ENCODE assay signal across 21 cellular contexts in the genomic region with DNA sequence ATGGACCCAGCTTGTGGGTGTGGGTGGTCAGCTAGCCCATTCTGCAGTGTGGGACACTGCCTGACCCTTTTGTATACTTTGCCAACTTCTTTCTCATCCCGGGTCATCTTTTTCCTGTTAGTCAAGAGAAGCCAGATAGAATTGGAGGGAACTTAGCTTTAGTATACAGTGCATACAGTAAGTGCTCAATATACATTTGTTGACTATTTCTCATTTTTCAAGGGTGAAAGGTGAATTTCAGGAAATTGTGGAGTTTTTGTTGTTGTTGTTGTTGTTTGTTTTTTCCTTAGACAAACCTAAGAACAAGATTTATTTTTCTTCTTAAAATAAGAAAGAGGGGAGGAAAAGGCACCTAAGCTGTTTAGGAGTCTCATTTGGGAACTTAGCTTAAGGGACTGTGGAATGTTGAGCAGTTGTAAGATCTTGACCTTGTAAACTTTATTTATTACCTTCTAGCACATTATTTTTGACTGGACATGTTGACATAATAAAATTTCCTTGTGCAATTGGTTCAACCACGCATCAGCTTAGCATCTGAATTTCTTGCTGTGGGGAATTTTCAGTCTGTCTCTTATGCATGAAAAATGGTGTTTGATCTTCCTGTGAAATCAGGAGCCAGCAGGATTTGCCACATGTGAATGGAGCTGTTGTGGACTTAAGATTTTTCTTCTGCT.
DNase-seq lines count a peak whose midpoint lies in the region; ATAC-seq and TF ChIP-seq lines count a peak whose summit lies in the region.
"Had no signal": no experiment of that assay in that cellular context is flagged by ENCODE, and none has a peak within 500 bp of the region (broad histone marks: within the 10 kb centered on the region; RNA-seq: fewer than 3 reads in every experiment).

No MANE protein-coding gene starts in this region.

- ATAC-seq in Right ventricle myocardium inferior (no peak), T-helper 17 cell (no peak), HG03108 (IDR thresholded peaks at IDR 0.05; ENCODE audit: unreplicated experiment) (no peak), HG02981 (IDR thresholded peaks at IDR 0.05; ENCODE audit: unreplicated experiment) (no peak)
- ATAC-seq: heart left ventricle; natural killer cell treated with Interleukin-12 subunit alpha and Interleukin-12 subunit beta and Interleukin-15 and Interleukin-18, amount 100 ng/mL, for 72 hours; stimulated activated naive B cell treated with anti-CD40 and anti-IgM and Interleukin-4, amounts not matched to agents 10 μg/mL and 1 μg/mL and 100 μg/mL, for 72 hours had no signal

- H3K27me3 ChIP-seq in left ventricle myocardium inferior (ENCODE audit: low read depth), result no peaks in the 10 kb centered on the region
- H3K27me3 ChIP-seq in CD4-positive, alpha-beta memory T cell (ENCODE audit: insufficient read depth, low read length), result no peaks in the 10 kb centered on the region
- H3K27me3 ChIP-seq: heart left ventricle, upper lobe of left lung had no signal

- no peaks in the 10 kb centered on the region for H3K9me3 Mint-ChIP-seq in type B pancreatic cell
- no peaks in the 10 kb centered on the region for H3K9me3 Mint-ChIP-seq in CD4-positive, alpha-beta memory T cell
- H3K9me3 Mint-ChIP-seq: activated CD4-positive, alpha-beta memory T cell treated with anti-CD3 and anti-CD28 coated beads for 36 hours; activated naive CD4-positive, alpha-beta T cell treated with anti-CD3 and anti-CD28 coated beads, Interleukin-2, amount 10 ng/mL, durations not matched to agents 7 days and 5 days; brain; dendritic cell treated with granulocyte-macrophage colony-stimulating factor and Interleukin-4, amounts not matched to agents 40 ng/mL and 50 ng/mL, for 4 days; immature natural killer cell; natural killer cell treated with Interleukin-12 subunit alpha and Interleukin-12 subunit beta and Interleukin-15 and Interleukin-18, amount 100 ng/mL, for 72 hours had no signal

- POLR2A ChIA-PET in CD4-positive, alpha-beta memory T cell (lab: Charles Lee; ENCODE audit: partially characterized antibody), result no interaction called here

- H3K4me3 ChIP-seq in left ventricle myocardium inferior (no peak overlapping the region), fibroblast of the aortic adventitia (ENCODE audit: low read depth, low read length) (no peak overlapping the region)
- H3K4me3 ChIP-seq in CD4-positive, alpha-beta memory T cell (ENCODE audit: low read length in 2 of 2), result no peak overlapping the region
- H3K4me3 ChIP-seq: heart left ventricle, upper lobe of left lung had no signal

- H3K27me3 Mint-ChIP-seq in T-helper 17 cell (no peaks in the 10 kb centered on the region), type B pancreatic cell (no peaks in the 10 kb centered on the region)
- no peaks in the 10 kb centered on the region for H3K27me3 Mint-ChIP-seq in CD4-positive, alpha-beta memory T cell
- H3K27me3 Mint-ChIP-seq: activated CD4-positive, alpha-beta memory T cell treated with anti-CD3 and anti-CD28 coated beads for 36 hours; activated naive CD4-positive, alpha-beta T cell treated with anti-CD3 and anti-CD28 coated beads, Interleukin-2, amount 10 ng/mL, durations not matched to agents 7 days and 5 days; brain; dendritic cell treated with granulocyte-macrophage colony-stimulating factor and Interleukin-4, amounts not matched to agents 40 ng/mL and 50 ng/mL, for 4 days; natural killer cell treated with Interleukin-12 subunit alpha and Interleukin-12 subunit beta and Interleukin-15 and Interleukin-18, amount 100 ng/mL, for 72 hours; stimulated activated naive B cell treated with anti-CD40 and anti-IgM and Interleukin-4, amounts not matched to agents 10 μg/mL and 1 μg/mL and 100 μg/mL, for 72 hours had no signal

- H3K27ac Mint-ChIP-seq in T-helper 17 cell, result peak overlapping the region; percentile 66
- H3K27ac Mint-ChIP-seq in type B pancreatic cell, result peak overlapping the region; percentile 19
- H3K27ac Mint-ChIP-seq in CD4-positive, alpha-beta memory T cell, result peak overlapping the region in 1 of 7 donors; percentile 59
- H3K27ac Mint-ChIP-seq: activated CD4-positive, alpha-beta memory T cell treated with anti-CD3 and anti-CD28 coated beads for 36 hours; activated naive CD4-positive, alpha-beta T cell treated with anti-CD3 and anti-CD28 coated beads, Interleukin-2, amount 10 ng/mL, durations not matched to agents 7 days and 5 days; dendritic cell treated with granulocyte-macrophage colony-stimulating factor and Interleukin-4, amounts not matched to agents 40 ng/mL and 50 ng/mL, for 4 days; natural killer cell treated with Interleukin-12 subunit alpha and Interleukin-12 subunit beta and Interleukin-15 and Interleukin-18, amount 100 ng/mL, for 72 hours; stimulated activated naive B cell treated with anti-CD40 and anti-IgM and Interleukin-4, amounts not matched to agents 10 μg/mL and 1 μg/mL and 100 μg/mL, for 72 hours had no signal

- H3K36me3 Mint-ChIP-seq in T-helper 17 cell (ENCODE audit: low read depth) (no peaks in the 10 kb centered on the region), type B pancreatic cell (no peaks in the 10 kb centered on the region)
- peaks cover 3 to 6% of the 10 kb centered on the region in 2 donors for H3K36me3 Mint-ChIP-seq in CD4-positive, alpha-beta memory T cell
- H3K36me3 Mint-ChIP-seq: activated CD4-positive, alpha-beta memory T cell treated with anti-CD3 and anti-CD28 coated beads for 36 hours; activated naive CD4-positive, alpha-beta T cell treated with anti-CD3 and anti-CD28 coated beads, Interleukin-2, amount 10 ng/mL, durations not matched to agents 7 days and 5 days; immature natural killer cell; natural killer cell treated with Interleukin-12 subunit alpha and Interleukin-12 subunit beta and Interleukin-15 and Interleukin-18, amount 100 ng/mL, for 72 hours had no signal

- peak overlapping the region; percentile 73 for H3K27ac ChIP-seq in left ventricle myocardium inferior (replicated peaks)
- no peak overlapping the region for H3K27ac ChIP-seq in CD4-positive, alpha-beta memory T cell (ENCODE audit: low read depth, low read length)

- peaks cover 80% of the 10 kb centered on the region for H3K4me1 ChIP-seq in left ventricle myocardium inferior
- H3K4me1 ChIP-seq in CD4-positive, alpha-beta memory T cell (ENCODE audit: insufficient read depth, low read length), result peaks cover 18% of the 10 kb centered on the region

- H3K4me3 Mint-ChIP-seq in T-helper 17 cell, result no peak overlapping the region
- no peak overlapping the region for H3K4me3 Mint-ChIP-seq in type B pancreatic cell
- no peak overlapping the region for H3K4me3 Mint-ChIP-seq in CD4-positive, alpha-beta memory T cell
- H3K4me3 Mint-ChIP-seq: activated CD4-positive, alpha-beta memory T cell treated with anti-CD3 and anti-CD28 coated beads for 36 hours; activated naive CD4-positive, alpha-beta T cell treated with anti-CD3 and anti-CD28 coated beads, Interleukin-2, amount 10 ng/mL, durations not matched to agents 7 days and 5 days; brain; dendritic cell treated with granulocyte-macrophage colony-stimulating factor and Interleukin-4, amounts not matched to agents 40 ng/mL and 50 ng/mL, for 4 days; immature natural killer cell; natural killer cell treated with Interleukin-12 subunit alpha and Interleukin-12 subunit beta and Interleukin-15 and Interleukin-18, amount 100 ng/mL, for 72 hours; stimulated activated naive B cell treated with anti-CD40 and anti-IgM and Interleukin-4, amounts not matched to agents 10 μg/mL and 1 μg/mL and 100 μg/mL, for 72 hours had no signal

- DNase-seq in left ventricle myocardium inferior, result no peak
- DNase-seq in Right ventricle myocardium inferior (ENCODE audit: missing footprints), result no peak
- DNase-seq in T-helper 17 cell, result no peak
- peak; percentile 34 for DNase-seq in fibroblast of the aortic adventitia (ENCODE audit: low read depth)
- DNase-seq in type B pancreatic cell (ENCODE audit: extremely low spot score, unreplicated experiment), result no peak
- no peak for DNase-seq in CD4-positive, alpha-beta memory T cell
- DNase-seq: activated CD4-positive, alpha-beta memory T cell treated with anti-CD3 and anti-CD28 coated beads for 36 hours; activated naive CD4-positive, alpha-beta T cell treated with anti-CD3 and anti-CD28 coated beads, Interleukin-2, amount 10 ng/mL, durations not matched to agents 7 days and 5 days; activated T-cell treated with anti-CD3 and anti-CD28 coated beads, Interleukin-2, amount 50 U/mL, for 1 hour; EL; erythroblast; heart left ventricle; immature natural killer cell; NCI-H1694; stimulated activated naive B cell treated with anti-CD40 and anti-IgM and Interleukin-4, amounts not matched to agents 10 μg/mL and 1 μg/mL and 100 μg/mL, for 72 hours; upper lobe of left lung had no signal

- H3K36me3 ChIP-seq in left ventricle myocardium inferior, result no peaks in the 10 kb centered on the region
- H3K36me3 ChIP-seq in CD4-positive, alpha-beta memory T cell (ENCODE audit: insufficient read depth, low read length), result no peaks in the 10 kb centered on the region
- H3K36me3 ChIP-seq: heart left ventricle, upper lobe of left lung had no signal

- TF ChIP-seq CTCF in left ventricle myocardium inferior (IDR thresholded peaks at IDR 0.05; ENCODE audit: borderline replicate concordance) (no peak), fibroblast of the aortic adventitia (IDR thresholded peaks at IDR 0.05; ENCODE audit: insufficient read depth, low read length) (no peak), type B pancreatic cell (conservative IDR thresholded peaks at IDR 0.05) (no peak)

- H3K9me3 ChIP-seq in left ventricle myocardium inferior (replicated peaks) (no peaks in the 10 kb centered on the region), T-helper 17 cell (ENCODE audit: control insufficient read depth, low read length, poor library complexity, severe bottlenecking) (no peaks in the 10 kb centered on the region)
- no peaks in the 10 kb centered on the region for H3K9me3 ChIP-seq in CD4-positive, alpha-beta memory T cell (ENCODE audit: control insufficient read depth in 1 of 2, low read length in 2 of 2)
- H3K9me3 ChIP-seq: heart left ventricle, upper lobe of left lung had no signal

- CTCF ChIA-PET in CD4-positive, alpha-beta memory T cell (lab: Charles Lee; ENCODE audit: partially characterized antibody), result interaction anchor here (1.7 kb wide), 1 partner anchor 13 kb away, joined by 4 read pairs; no protein-coding TSS in a partner anchor

- H3K4me1 Mint-ChIP-seq in T-helper 17 cell, result peaks cover 34% of the 10 kb centered on the region
- H3K4me1 Mint-ChIP-seq in type B pancreatic cell (ENCODE audit: unreplicated experiment), result peaks cover 41% of the 10 kb centered on the region
- H3K4me1 Mint-ChIP-seq in CD4-positive, alpha-beta memory T cell, result peaks cover 42 to 81% (median 66%) of the 10 kb centered on the region in 4 donors

- intact Hi-C loops in left ventricle myocardium inferior (cut with micrococcal nuclease), result no loop called here
- intact Hi-C loops in Right ventricle myocardium inferior (cut with DNase I), result no loop called here
- intact Hi-C loops in CD4-positive, alpha-beta memory T cell (cut with micrococcal nuclease), result no loop called here
